8 cellular contexts compared by ENCODE assay signal in the genomic region with DNA sequence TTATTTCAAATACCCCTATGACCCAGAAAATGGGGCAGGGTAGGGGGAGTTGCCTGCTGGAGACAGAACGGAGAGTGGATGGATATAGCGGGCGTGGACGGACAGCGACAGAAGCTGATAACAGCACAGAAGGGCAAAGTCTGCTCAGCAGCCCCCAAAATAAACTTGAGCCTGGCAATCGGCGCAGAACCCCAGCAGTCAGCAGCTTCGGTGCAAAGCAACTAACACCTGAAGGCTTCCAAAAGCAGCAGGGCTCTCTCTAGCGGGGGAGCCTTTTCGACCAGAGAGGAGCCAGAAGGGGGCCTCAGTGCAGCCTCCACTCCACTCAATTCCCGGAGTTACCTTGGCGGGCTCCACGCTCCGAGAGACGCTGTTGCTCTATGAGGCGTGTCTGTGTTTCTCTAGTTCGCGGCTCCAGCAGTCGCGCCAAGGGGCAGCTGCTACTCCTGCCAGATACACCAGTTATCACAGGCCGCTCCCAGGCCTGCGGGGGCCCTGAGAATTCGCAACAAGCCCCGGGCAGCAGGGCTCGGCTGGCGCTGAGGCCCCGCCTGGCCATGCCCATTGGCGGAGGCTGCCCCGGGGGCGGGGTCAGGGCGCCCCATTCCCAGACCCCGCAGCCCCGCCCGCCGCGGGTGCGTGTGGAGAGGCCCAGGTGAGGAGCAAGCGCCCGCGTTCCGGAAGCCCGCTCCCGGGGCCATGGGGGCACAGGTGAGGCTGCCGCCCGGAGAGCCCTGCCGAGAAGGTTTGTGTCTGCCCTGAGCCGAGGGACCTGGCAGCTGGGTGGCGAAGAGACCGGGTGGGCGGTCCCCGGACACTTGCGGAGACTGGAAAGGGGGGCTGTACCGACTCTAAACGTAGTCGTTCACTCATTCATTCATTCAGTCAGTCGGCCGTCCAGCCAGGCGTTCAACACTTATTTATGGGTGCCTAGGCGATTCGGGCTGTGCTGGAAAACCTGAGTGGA. TPM values are rescaled to one million over a fixed set of nuclear protein-coding genes. Genes with fewer than 3 reads are reported as not detected.
A peak's percentile ranks its signal among the peaks of the same experiment; 100 is the strongest.
DNase-seq lines count a peak whose midpoint lies in the region; ATAC-seq and TF ChIP-seq lines count a peak whose summit lies in the region.

A gene (minus strand): TSS at position 541 of the 967 bp plus-strand sequence. CDS start 63,992 bp downstream, outside the sequence.
A gene (plus strand): TSS at position 632 of the 967 bp plus-strand sequence. CDS start 68 bp downstream, at position 700.

- H4K20me1 ChIP-seq in SU-DHL-6 (ENCODE audit: low read depth, low read length): no peaks in the 10 kb centered on the region

- peak; percentile 43; the same call in 1 of the 3 replicates for TF ChIP-seq CTCF in GM12872 (IDR thresholded peaks at IDR 0.05; ENCODE audit: insufficient read depth, low read depth, low read length)
- TF ChIP-seq CTCF in SU-DHL-6 (IDR thresholded peaks at IDR 0.05; ENCODE audit: insufficient read depth, low read length, poor library complexity, severe bottlenecking): peak; percentile 56

- intact Hi-C loops in left cardiac atrium (cut with DNase I): loop anchor here (5.0 kb wide), 1 partner anchor 71 kb away; no protein-coding TSS in a partner anchor
- intact Hi-C loops in posterior cingulate gyrus (cut with DNase I): no loop called here

- no peaks in the 10 kb centered on the region for H3K9me3 ChIP-seq in SU-DHL-6 (ENCODE audit: insufficient read depth, low read length)

- no peaks in the 10 kb centered on the region for H3K9me2 ChIP-seq in SU-DHL-6 (replicated peaks; ENCODE audit: insufficient read depth, low read length)

- H3K4me1 Mint-ChIP-seq in activated naive CD8-positive, alpha-beta T cell treated with anti-CD3 and anti-CD28 coated beads, Interleukin-2, amount 10 ng/mL, durations not matched to agents 7 days and 5 days: peaks cover 9% of the 10 kb centered on the region

- peak within 1 kb of the TSS; percentile 88 for H2AFZ ChIP-seq in SU-DHL-6 (ENCODE audit: low read depth, low read length, severe bottlenecking)

- H3K9ac ChIP-seq in SU-DHL-6 (ENCODE audit: low read length): peak within 1 kb of the TSS; percentile 52

- H3F3A ChIP-seq in SU-DHL-6 (ENCODE audit: insufficient read depth): peaks cover 5% of the 10 kb centered on the region; the same call in 1 of the 2 replicates

- no peaks in the 10 kb centered on the region for H3K36me3 ChIP-seq in SU-DHL-6 (ENCODE audit: low read length)

- peaks cover 2% of the 10 kb centered on the region for H3K36me3 Mint-ChIP-seq in activated naive CD8-positive, alpha-beta T cell treated with anti-CD3 and anti-CD28 coated beads, Interleukin-2, amount 10 ng/mL, durations not matched to agents 7 days and 5 days

- H3K4me2 ChIP-seq in SU-DHL-6 (ENCODE audit: low read depth, low read length, poor library complexity, severe bottlenecking): peak within 1 kb of the TSS; percentile 76

- no peaks in the 10 kb centered on the region for H3K27me3 ChIP-seq in SU-DHL-6 (ENCODE audit: low read length)

- ATAC-seq in HG02571 (IDR thresholded peaks at IDR 0.05; ENCODE audit: unreplicated experiment) (peak; percentile 93), left cardiac atrium (peak; percentile 97 to 99)
- ATAC-seq in activated naive CD8-positive, alpha-beta T cell treated with anti-CD3 and anti-CD28 coated beads, Interleukin-2, amount 10 ng/mL, durations not matched to agents 7 days and 5 days (ENCODE audit: low read depth): peak; percentile 95

- H3K4me3 Mint-ChIP-seq in activated naive CD8-positive, alpha-beta T cell treated with anti-CD3 and anti-CD28 coated beads, Interleukin-2, amount 10 ng/mL, durations not matched to agents 7 days and 5 days: peak within 1 kb of the TSS; percentile 86

- peaks cover 38% of the 10 kb centered on the region for H3K27me3 Mint-ChIP-seq in activated naive CD8-positive, alpha-beta T cell treated with anti-CD3 and anti-CD28 coated beads, Interleukin-2, amount 10 ng/mL, durations not matched to agents 7 days and 5 days

- H3K27ac Mint-ChIP-seq in activated naive CD8-positive, alpha-beta T cell treated with anti-CD3 and anti-CD28 coated beads, Interleukin-2, amount 10 ng/mL, durations not matched to agents 7 days and 5 days: no peak within 1 kb of the TSS

- no peaks in the 10 kb centered on the region for H3K79me2 ChIP-seq in SU-DHL-6 (ENCODE audit: insufficient read depth, low read length)

- peaks cover 4% of the 10 kb centered on the region for H3K9me3 Mint-ChIP-seq in activated naive CD8-positive, alpha-beta T cell treated with anti-CD3 and anti-CD28 coated beads, Interleukin-2, amount 10 ng/mL, durations not matched to agents 7 days and 5 days

- no peak within 1 kb of the TSS for H3K27ac ChIP-seq in SU-DHL-6 (ENCODE audit: low read depth, low read length)

- DNase-seq in NAMALWA (ENCODE audit: low spot score) (peak; percentile 66), left cardiac atrium (peak; percentile 85), posterior cingulate gyrus (peak; percentile 21 to 93 (median 45)), ureter (ENCODE audit: low spot score) (peak; percentile 85)
- DNase-seq in activated naive CD8-positive, alpha-beta T cell treated with anti-CD3 and anti-CD28 coated beads, Interleukin-2, amount 10 ng/mL, durations not matched to agents 7 days and 5 days: peak; percentile 83

- H3K4me3 ChIP-seq in SU-DHL-6 (ENCODE audit: insufficient read depth, low read length, poor library complexity, severe bottlenecking): peak within 1 kb of the TSS; percentile 68

- POLR2A ChIA-PET in activated naive CD8-positive, alpha-beta T cell treated with anti-CD3 and anti-CD28 coated beads, Interleukin-2, amount 10 ng/mL, durations not matched to agents 7 days and 5 days (lab: Charles Lee): interaction anchor here (0.7 to 0.8 kb wide), 2 partner anchors 26 to 123 kb away, joined by 3 read pairs; no protein-coding TSS in a partner anchor

RNA-seq across cellular contexts. Expression of the first gene that starts in this region (rescaled TPM):
- not detected for total RNA-seq in activated naive CD8-positive, alpha-beta T cell treated with anti-CD3 and anti-CD28 coated beads, Interleukin-2, amount 10 ng/mL, durations not matched to agents 7 days and 5 days
- total RNA-seq in left cardiac atrium: under 1 TPM; 0.12 to 0.92 TPM
- total RNA-seq in ureter: 36.8 TPM

RNA-seq across cellular contexts. Expression of the second gene that starts in this region (rescaled TPM):
- 1 to 10 TPM in 1 of 2 experiments, under 1 TPM in 1; 0.97 to 1.1 TPM for total RNA-seq in activated naive CD8-positive, alpha-beta T cell treated with anti-CD3 and anti-CD28 coated beads, Interleukin-2, amount 10 ng/mL, durations not matched to agents 7 days and 5 days
- total RNA-seq in left cardiac atrium (1 to 10 TPM in 1 of 2 donors, under 1 TPM in 1; 0.53 to 1.5 TPM), ureter (57.3 TPM)

Comparison
In these comparisons a context has a peak if more than half of its experiments do, and no peak if none do; other contexts are left out.
1. RNA of the first gene that starts in this region (total RNA-seq): 36.8 TPM in ureter (single experiment); 0.12 to 0.92 TPM in left cardiac atrium and not detected in activated naive CD8-positive, alpha-beta T cell treated with anti-CD3 and anti-CD28 coated beads, Interleukin-2, amount 10 ng/mL, durations not matched to agents 7 days and 5 days; every median in the first group is over 10 times any median in the second.
2. RNA of the second gene that starts in this region (total RNA-seq): 57.3 TPM in ureter (single experiment); 0.53 to 1.5 TPM in left cardiac atrium and 0.97 to 1.1 TPM in activated naive CD8-positive, alpha-beta T cell treated with anti-CD3 and anti-CD28 coated beads, Interleukin-2, amount 10 ng/mL, durations not matched to agents 7 days and 5 days; every median in the first group is over 10 times any median in the second.
3. Peak in every context shown above with its lines, with median percentiles within 50 percentile points of each other: ATAC-seq and DNase-seq.